Comparison of ENCODE assay signal across 20 cellular contexts in genomic region chr6:117354671-117355070, GRCh38.
DNase-seq lines count a peak whose midpoint lies in the region; ATAC-seq and TF ChIP-seq lines count a peak whose summit lies in the region.
"Had no signal": no experiment of that assay in that cellular context is flagged by ENCODE, and none has a peak within 500 bp of the region (broad histone marks: within the 10 kb centered on the region; RNA-seq: fewer than 3 reads in every experiment).

No MANE protein-coding gene starts in this region.

- intact Hi-C loops in body of pancreas (cut with DNase I): no loop called here

- no peak for TF ChIP-seq RAD21 in liver (IDR thresholded peaks at IDR 0.05)

- H3K9me3 Mint-ChIP-seq in activated T-cell treated with anti-CD3 and anti-CD28 coated beads, Interleukin-2, amount 50 U/mL, for 4 hours: no peaks in the 10 kb centered on the region
- H3K9me3 Mint-ChIP-seq: CD8-positive, alpha-beta T cell; H9 had no signal

- peaks cover 4% of the 10 kb centered on the region for H3K27me3 Mint-ChIP-seq in activated T-cell treated with anti-CD3 and anti-CD28 coated beads, Interleukin-2, amount 50 U/mL, for 4 hours (ENCODE audit: low read depth)

- peak; percentile 61 for DNase-seq in SIG-M5 treated with dmso at 0.1 percent for 504 hours (lab: John Stamatoyannopoulos, UW; ENCODE audit: unreplicated experiment)
- no peak for DNase-seq in SIG-M5 (lab: John Stamatoyannopoulos, UW)
- DNase-seq in body of pancreas: no peak
- DNase-seq in OCI-M2 (lab: John Stamatoyannopoulos, UW; ENCODE audit: unreplicated experiment): no peak
- DNase-seq in activated T-cell treated with anti-CD3 and anti-CD28 coated beads, Interleukin-2, amount 50 U/mL, for 4 hours: no peak
- no peak for DNase-seq in SK-N-DZ (ENCODE audit: low spot score)
- DNase-seq: 8988T; CD8-positive, alpha-beta T cell; DND-41; H9; NCI-H1092; NCI-H2081 treated with DMSO at 0.1 percent for 48 hours; NCI-H510A; OCI-M1; RPMI8226 had no signal

- H3K36me3 ChIP-seq in body of pancreas (replicated peaks in 1 of 2; ENCODE audit: insufficient read depth in 1 of 2, low read depth in 2 of 2) (no peaks in the 10 kb centered on the region), liver (ENCODE audit: control insufficient read depth in 4 of 4, insufficient read depth in 3 of 4, low read depth in 1 of 4, low read length in 3 of 4) (no peaks in the 10 kb centered on the region)
- H3K36me3 ChIP-seq: BLaER1, SJSA1 had no signal

- H3K4me1 ChIP-seq in body of pancreas (no peaks in the 10 kb centered on the region), liver (ENCODE audit: control insufficient read depth in 4 of 4, insufficient read depth in 4 of 4, low read length in 3 of 4) (no peaks in the 10 kb centered on the region)
- H3K4me1 ChIP-seq: BLaER1, SJSA1 had no signal

- TF ChIP-seq CTCF in body of pancreas (IDR thresholded peaks at IDR 0.05): no peak
- TF ChIP-seq CTCF in liver (IDR thresholded peaks at IDR 0.05; ENCODE audit: low read depth, low read length, missing input control): no peak

- H3K9ac ChIP-seq in liver (ENCODE audit: low read depth in 1 of 2, low read length in 2 of 2): no peak overlapping the region
- H3K9ac ChIP-seq: BLaER1 had no signal

- 31 to 37% methylated on average over 1 of the region's 1 CpG for WGBS in body of pancreas, 2 donors
- 51% methylated on average over 1 of the region's 1 CpG for WGBS in liver

- no peak overlapping the region for H3K4me3 ChIP-seq in body of pancreas
- H3K4me3 ChIP-seq in liver (ENCODE audit: low read depth in 1 of 3, low read length in 3 of 3): no peak overlapping the region
- H3K4me3 ChIP-seq: BLaER1, K562, SJSA1 had no signal

- no peaks in the 10 kb centered on the region for H3K36me3 Mint-ChIP-seq in activated T-cell treated with anti-CD3 and anti-CD28 coated beads, Interleukin-2, amount 50 U/mL, for 4 hours (ENCODE audit: insufficient read depth)
- H3K36me3 Mint-ChIP-seq: CD8-positive, alpha-beta T cell had no signal

- H3K9me3 ChIP-seq in body of pancreas: no peaks in the 10 kb centered on the region
- H3K9me3 ChIP-seq in liver (ENCODE audit: control insufficient read depth in 4 of 4, low read length in 3 of 4): no peaks in the 10 kb centered on the region
- H3K9me3 ChIP-seq: BLaER1, SJSA1 had no signal

- no peaks in the 10 kb centered on the region for H3K4me1 Mint-ChIP-seq in activated T-cell treated with anti-CD3 and anti-CD28 coated beads, Interleukin-2, amount 50 U/mL, for 4 hours (ENCODE audit: low read depth)

- H3K27me3 ChIP-seq in body of pancreas (no peaks in the 10 kb centered on the region), liver (ENCODE audit: control insufficient read depth in 4 of 4, insufficient read depth in 4 of 4, low read length in 3 of 4) (no peaks in the 10 kb centered on the region)
- H3K27me3 ChIP-seq: BLaER1, SJSA1 had no signal

- no peak for TF ChIP-seq POLR2A in body of pancreas (IDR thresholded peaks at IDR 0.05)

- no peak overlapping the region for H3K27ac ChIP-seq in body of pancreas
- H3K27ac ChIP-seq in liver (ENCODE audit: low read depth in 1 of 2, low read length in 2 of 2): no peak overlapping the region
- H3K27ac ChIP-seq: BLaER1, SJSA1 had no signal

- no peak overlapping the region for H3K4me3 Mint-ChIP-seq in activated T-cell treated with anti-CD3 and anti-CD28 coated beads, Interleukin-2, amount 50 U/mL, for 4 hours
- H3K4me3 Mint-ChIP-seq: CD8-positive, alpha-beta T cell; H9 had no signal

- ATAC-seq in body of pancreas (peak; percentile 53), HG02981 (IDR thresholded peaks at IDR 0.05; ENCODE audit: unreplicated experiment) (no peak)
- ATAC-seq in activated T-cell treated with anti-CD3 and anti-CD28 coated beads, Interleukin-2, amount 50 U/mL, for 4 hours: no peak
- ATAC-seq: CD8-positive, alpha-beta T cell; K562 had no signal

TF ChIP-seq in liver, 16 proteins besides CTCF, POLR2A, EP300 and RAD21:
- TF ChIP-seq RXRA (IDR thresholded peaks at IDR 0.05): peak in 1 of 2 donors; percentile 26
- TF ChIP-seq HNF4A (conservative IDR thresholded peaks at IDR 0.05): peak; percentile 18 to 53
- TF ChIP-seq FOXA1 (IDR thresholded peaks at IDR 0.05): peak; percentile 17
- peak in 1 of 2 donors; percentile 57 for TF ChIP-seq EGR1 (IDR thresholded peaks at IDR 0.05; ENCODE audit: low read depth in 2 of 2)
- TF ChIP-seq HNF4G (IDR thresholded peaks at IDR 0.05): no peak
- TF ChIP-seq ZBTB33 (IDR thresholded peaks at IDR 0.05): no peak
- TF ChIP-seq JUND (IDR thresholded peaks at IDR 0.05): peak in 1 of 2 donors; percentile 9
- no peak for TF ChIP-seq MAX (IDR thresholded peaks at IDR 0.05)
